Comparison of ENCODE assay signal across 22 cellular contexts in genomic region chr20:11958852-11959251, GRCh38. TPM values are rescaled to one million over a fixed set of nuclear protein-coding genes. Genes with fewer than 3 reads are reported as not detected.
DNase-seq lines count a peak whose midpoint lies in the region; ATAC-seq and TF ChIP-seq lines count a peak whose summit lies in the region.
"Had no signal": no experiment of that assay in that cellular context is flagged by ENCODE, and none has a peak within 500 bp of the region (broad histone marks: within the 10 kb centered on the region; RNA-seq: fewer than 3 reads in every experiment).

No MANE protein-coding gene starts in this region.

- no peak for ATAC-seq in activated T-helper 17 cell treated with anti-CD3 and anti-CD28 coated beads, Interleukin-2, amount 50 U/mL, for 72 hours (replicated peaks)
- ATAC-seq in effector memory CD8-positive, alpha-beta T cell (replicated peaks), result no peak
- ATAC-seq: PC-3, SK-N-SH treated with all-trans-retinoic acid at 6 μM for 48 hours, T-cell had no signal

- H3K4me1 Mint-ChIP-seq in activated T-helper 17 cell treated with anti-CD3 and anti-CD28 coated beads, Interleukin-2, amount 50 U/mL, for 72 hours, result no peaks in the 10 kb centered on the region
- no peaks in the 10 kb centered on the region for H3K4me1 Mint-ChIP-seq in effector memory CD8-positive, alpha-beta T cell (ENCODE audit: low read depth in 2 of 2)
- no peaks in the 10 kb centered on the region for H3K4me1 Mint-ChIP-seq in chondrocyte (ENCODE audit: low read depth)

- no peak overlapping the region for H3K27ac Mint-ChIP-seq in activated T-helper 17 cell treated with anti-CD3 and anti-CD28 coated beads, Interleukin-2, amount 50 U/mL, for 72 hours
- H3K27ac Mint-ChIP-seq in effector memory CD8-positive, alpha-beta T cell, result no peak overlapping the region
- H3K27ac Mint-ChIP-seq in chondrocyte (ENCODE audit: unreplicated experiment), result no peak overlapping the region
- H3K27ac Mint-ChIP-seq: T-cell had no signal

- DNase-seq in AG10803 (ENCODE audit: low read depth), result peak; percentile 6
- peak; percentile 6 for DNase-seq in ELF-1 (ENCODE audit: low read depth, low spot score)
- peak; percentile 24 for DNase-seq in dermis blood vessel endothelial cell
- DNase-seq in left kidney (ENCODE audit: low read depth, low spot score), result peak; percentile 28
- DNase-seq in effector memory CD8-positive, alpha-beta T cell, result no peak
- DNase-seq in HuH-7.5 (ENCODE audit: low spot score), result no peak
- no peak for DNase-seq in chondrocyte (ENCODE audit: low spot score)
- DNase-seq: AML-193, COR-L47, DMS 273 treated with DMSO at 0.1 percent for 48 hours, HCEC 1CT, KBM-7, NCI-H1417, NCI-H187, NCI-H2107, NCI-H524 treated with DMSO at 0.1 percent for 48 hours, PC-3, RPMI8226, SIG-M5, T-cell had no signal

- no peak overlapping the region for H3K4me3 ChIP-seq in AG10803 (ENCODE audit: low read length)

- H3K27me3 Mint-ChIP-seq in activated T-helper 17 cell treated with anti-CD3 and anti-CD28 coated beads, Interleukin-2, amount 50 U/mL, for 72 hours, result no peaks in the 10 kb centered on the region
- H3K27me3 Mint-ChIP-seq in effector memory CD8-positive, alpha-beta T cell, result no peaks in the 10 kb centered on the region
- H3K27me3 Mint-ChIP-seq in chondrocyte (ENCODE audit: low read depth), result peaks cover 2% of the 10 kb centered on the region

- H3K36me3 Mint-ChIP-seq in activated T-helper 17 cell treated with anti-CD3 and anti-CD28 coated beads, Interleukin-2, amount 50 U/mL, for 72 hours (ENCODE audit: low read depth), result no peaks in the 10 kb centered on the region
- no peaks in the 10 kb centered on the region for H3K36me3 Mint-ChIP-seq in effector memory CD8-positive, alpha-beta T cell (ENCODE audit: insufficient read depth)
- no peaks in the 10 kb centered on the region for H3K36me3 Mint-ChIP-seq in chondrocyte (ENCODE audit: low read depth)
- H3K36me3 Mint-ChIP-seq: T-cell had no signal

- no peak for TF ChIP-seq CTCF in AG10803 (conservative IDR thresholded peaks at IDR 0.05; ENCODE audit: low read length)
- no peak for TF ChIP-seq CTCF in chondrocyte (IDR thresholded peaks at IDR 0.05)

- H3K4me3 Mint-ChIP-seq in activated T-helper 17 cell treated with anti-CD3 and anti-CD28 coated beads, Interleukin-2, amount 50 U/mL, for 72 hours, result no peak overlapping the region
- no peak overlapping the region for H3K4me3 Mint-ChIP-seq in effector memory CD8-positive, alpha-beta T cell
- no peak overlapping the region for H3K4me3 Mint-ChIP-seq in chondrocyte (ENCODE audit: unreplicated experiment)
- H3K4me3 Mint-ChIP-seq: T-cell had no signal

- H3K9me3 Mint-ChIP-seq in activated T-helper 17 cell treated with anti-CD3 and anti-CD28 coated beads, Interleukin-2, amount 50 U/mL, for 72 hours, result peaks cover 16% of the 10 kb centered on the region
- H3K9me3 Mint-ChIP-seq in effector memory CD8-positive, alpha-beta T cell, result peaks cover 5 to 27% of the 10 kb centered on the region in 2 donors
- H3K9me3 Mint-ChIP-seq in chondrocyte (ENCODE audit: low read depth), result peaks cover 10% of the 10 kb centered on the region

RNA-seq across cellular contexts. Expression of gene BTBD3, which starts 41.2 kb away (rescaled TPM):
- total RNA-seq in dermis blood vessel endothelial cell (65.3 and 84.9 TPM in 2 replicates), chondrocyte (19.9 to 26.8 TPM (median 21.6 TPM) in 3 replicates)
- 1 to 10 TPM; 1.2 to 2.1 TPM for total RNA-seq in activated T-helper 17 cell treated with anti-CD3 and anti-CD28 coated beads, Interleukin-2, amount 50 U/mL, for 72 hours

Comparison
In these comparisons a context has a peak if more than half of its experiments do, and no peak if none do; other contexts are left out.
1. DNase-seq: peak in AG10803 (single experiment), ELF-1 (single experiment), dermis blood vessel endothelial cell (single experiment) and left kidney (single experiment); none in effector memory CD8-positive, alpha-beta T cell (0 of 3), HuH-7.5 (single experiment) and chondrocyte (single experiment).